ENCODE assay signal across 23 cellular contexts in genomic region chr20:61647741-61648140, GRCh38.
"Had no signal": no experiment of that assay in that cellular context is flagged by ENCODE, and none has a peak within 500 bp of the region (broad histone marks: within the 10 kb centered on the region; RNA-seq: fewer than 3 reads in every experiment).

No MANE protein-coding gene starts in this region.

- H3K27ac Mint-ChIP-seq: mesothelial cell of epicardium; natural killer cell; nephron progenitor cell; neural progenitor cell; progenitor cell of endocrine pancreas; stimulated activated memory B cell treated with anti-CD40 and anti-IgM and Interleukin-4, amounts not matched to agents 10 μg/mL and 1 μg/mL and 100 μg/mL, for 72 hours; stimulated activated naive CD8-positive, alpha-beta T cell treated with anti-CD3 and anti-CD28 coated beads, Interleukin-15, amount 100 ng/mL, for 72 hours; type B pancreatic cell had no signal

- H3K4me3 Mint-ChIP-seq: mesothelial cell of epicardium; natural killer cell; nephron progenitor cell; neural progenitor cell; stimulated activated memory B cell treated with anti-CD40 and anti-IgM and Interleukin-4, amounts not matched to agents 10 μg/mL and 1 μg/mL and 100 μg/mL, for 72 hours; stimulated activated naive CD8-positive, alpha-beta T cell treated with anti-CD3 and anti-CD28 coated beads, Interleukin-15, amount 100 ng/mL, for 72 hours; type B pancreatic cell had no signal

- H3K4me1 Mint-ChIP-seq: mesothelial cell of epicardium; naive B cell; natural killer cell; stimulated activated memory B cell treated with anti-CD40 and anti-IgM and Interleukin-4, amounts not matched to agents 10 μg/mL and 1 μg/mL and 100 μg/mL, for 72 hours; stimulated activated naive CD8-positive, alpha-beta T cell treated with anti-CD3 and anti-CD28 coated beads, Interleukin-15, amount 100 ng/mL, for 72 hours had no signal

- ATAC-seq: left colon; left lung; natural killer cell; right lobe of liver; stimulated activated memory B cell treated with anti-CD40 and anti-IgM and Interleukin-4, amounts not matched to agents 10 μg/mL and 1 μg/mL and 100 μg/mL, for 72 hours; stimulated activated naive CD8-positive, alpha-beta T cell treated with anti-CD3 and anti-CD28 coated beads, Interleukin-15, amount 100 ng/mL, for 72 hours had no signal

- H3K36me3 Mint-ChIP-seq: mesothelial cell of epicardium; naive B cell; natural killer cell; neural progenitor cell; stimulated activated memory B cell treated with anti-CD40 and anti-IgM and Interleukin-4, amounts not matched to agents 10 μg/mL and 1 μg/mL and 100 μg/mL, for 72 hours; type B pancreatic cell had no signal

- H3K9me3 Mint-ChIP-seq: natural killer cell, neural progenitor cell, type B pancreatic cell had no signal

- DNase-seq: hippocampal formation; kidney; left colon; left lung; mesendoderm; naive B cell; natural killer cell; nephron progenitor cell; ovary; stimulated activated CD4-positive, alpha-beta T cell treated with anti-CD3 and anti-CD28 coated beads, Interleukin-12 subunit alpha, Interleukin-12 subunit beta, amount 100 ng/mL, for 4 hours; stimulated activated CD4-positive, alpha-beta T cell treated with anti-CD3 and anti-CD28 coated beads, Interleukin-15, amount 100 ng/mL, for 24 hours; stimulated activated CD4-positive, alpha-beta T cell treated with anti-CD3 and anti-CD28 coated beads, Interleukin-2, amount 100 ng/mL, for 24 hours; stimulated activated CD4-positive, alpha-beta T cell treated with anti-CD3 and anti-CD28 coated beads, Interleukin-4, amount 100 ng/mL, for 1 hour; stimulated activated naive CD4-positive, alpha-beta T cell treated with Interleukin-2 at 50 U/mL for 16 hours; stimulated activated naive CD8-positive, alpha-beta T cell treated with anti-CD3 and anti-CD28 coated beads, Interleukin-15, amount 100 ng/mL, for 72 hours; substantia nigra; uterus had no signal

- FAIRE-seq: kidney had no signal
